Comparison of ENCODE assay signal across 19 cellular contexts in the genomic region with DNA sequence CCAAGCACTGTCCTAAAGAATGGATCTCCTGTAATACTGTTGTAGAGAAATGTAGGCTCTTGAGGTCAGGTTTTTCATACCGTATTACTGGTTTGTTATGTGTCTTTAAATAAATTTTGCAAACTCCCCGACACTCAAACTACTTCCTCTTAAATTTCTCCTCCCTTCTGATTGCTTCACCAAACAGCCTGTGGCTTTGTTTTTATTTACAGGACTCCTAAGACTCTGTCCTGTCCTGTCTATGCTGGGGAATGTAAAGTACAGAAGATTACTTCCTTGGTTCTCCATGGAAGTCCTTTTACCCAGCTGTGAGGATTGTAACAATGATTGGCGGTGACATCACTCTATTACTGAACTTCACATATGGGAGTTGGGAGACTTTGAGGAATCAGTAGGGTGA.
"Had no signal": no experiment of that assay in that cellular context is flagged by ENCODE, and none has a peak within 500 bp of the region (broad histone marks: within the 10 kb centered on the region; RNA-seq: fewer than 3 reads in every experiment).

No MANE protein-coding gene starts in this region.

- H3K4me3 ChIP-seq: esophagus squamous epithelium, hepatocyte, psoas muscle, right lobe of liver, suprapubic skin, thyroid gland had no signal

- H3K36me3 ChIP-seq: esophagus squamous epithelium, right lobe of liver, suprapubic skin, thyroid gland had no signal

- H3K27ac Mint-ChIP-seq: dendritic cell treated with granulocyte-macrophage colony-stimulating factor and Interleukin-4, amounts not matched to agents 40 ng/mL and 50 ng/mL, for 4 days; effector memory CD8-positive, alpha-beta T cell; mesothelial cell of epicardium; natural killer cell treated with Interleukin-12 subunit alpha and Interleukin-12 subunit beta and Interleukin-15 and Interleukin-18, amount 100 ng/mL, for 72 hours; stimulated activated effector memory CD8-positive, alpha-beta T cell treated with anti-CD3 and anti-CD28 coated beads, Interleukin-12 subunit alpha, Interleukin-12 subunit beta, amount 100 ng/mL, for 72 hours; type B pancreatic cell had no signal

- H3K4me2 ChIP-seq: hepatocyte had no signal

- ATAC-seq: effector memory CD8-positive, alpha-beta T cell; foreskin keratinocyte; natural killer cell treated with Interleukin-12 subunit alpha and Interleukin-12 subunit beta and Interleukin-15 and Interleukin-18, amount 100 ng/mL, for 72 hours; psoas muscle; right lobe of liver; stimulated activated effector memory CD8-positive, alpha-beta T cell treated with anti-CD3 and anti-CD28 coated beads, Interleukin-12 subunit alpha, Interleukin-12 subunit beta, amount 100 ng/mL, for 72 hours; stimulated activated naive CD8-positive, alpha-beta T cell treated with anti-CD3 and anti-CD28 coated beads, Interleukin-15, Interleukin-2, amounts not matched to agents 100 U/mL and 50 U/mL, for 24 hours had no signal

- H3K9me3 ChIP-seq: esophagus squamous epithelium, psoas muscle, right lobe of liver, suprapubic skin, thyroid gland had no signal

- H3K27ac ChIP-seq: esophagus squamous epithelium, foreskin keratinocyte, hepatocyte, psoas muscle, right lobe of liver, suprapubic skin, thyroid gland had no signal

- H3K9me3 Mint-ChIP-seq: dendritic cell treated with granulocyte-macrophage colony-stimulating factor and Interleukin-4, amounts not matched to agents 40 ng/mL and 50 ng/mL, for 4 days had no signal

- H3K4me1 ChIP-seq: esophagus squamous epithelium, foreskin keratinocyte, psoas muscle, right lobe of liver, suprapubic skin, thyroid gland had no signal

- H3K27me3 ChIP-seq: esophagus squamous epithelium, foreskin keratinocyte, hepatocyte, right lobe of liver, suprapubic skin, thyroid gland had no signal

- DNase-seq: effector memory CD8-positive, alpha-beta T cell; esophagus squamous epithelium; kidney glomerular epithelial cell; mammary epithelial cell; psoas muscle; retina; right lobe of liver; stimulated activated CD4-positive, alpha-beta T cell treated with anti-CD3 and anti-CD28 coated beads, Interleukin-4, amount 100 ng/mL, for 1 hour; stimulated activated CD8-positive, alpha-beta memory T cell treated with anti-CD3 and anti-CD28 coated beads, Interleukin-4, amount 100 ng/mL, for 48 hours; stimulated activated naive CD8-positive, alpha-beta T cell treated with anti-CD3 and anti-CD28 coated beads, Interleukin-15, Interleukin-2, amounts not matched to agents 100 U/mL and 50 U/mL, for 24 hours; thyroid gland had no signal

- H3K27me3 Mint-ChIP-seq: dendritic cell treated with granulocyte-macrophage colony-stimulating factor and Interleukin-4, amounts not matched to agents 40 ng/mL and 50 ng/mL, for 4 days; effector memory CD8-positive, alpha-beta T cell; natural killer cell treated with Interleukin-12 subunit alpha and Interleukin-12 subunit beta and Interleukin-15 and Interleukin-18, amount 100 ng/mL, for 72 hours; type B pancreatic cell had no signal

- H3K4me3 Mint-ChIP-seq: dendritic cell treated with granulocyte-macrophage colony-stimulating factor and Interleukin-4, amounts not matched to agents 40 ng/mL and 50 ng/mL, for 4 days; effector memory CD8-positive, alpha-beta T cell; mesothelial cell of epicardium; natural killer cell treated with Interleukin-12 subunit alpha and Interleukin-12 subunit beta and Interleukin-15 and Interleukin-18, amount 100 ng/mL, for 72 hours; stimulated activated effector memory CD8-positive, alpha-beta T cell treated with anti-CD3 and anti-CD28 coated beads, Interleukin-12 subunit alpha, Interleukin-12 subunit beta, amount 100 ng/mL, for 72 hours; type B pancreatic cell had no signal

- H2AFZ ChIP-seq: hepatocyte had no signal

- H3K36me3 Mint-ChIP-seq: mesothelial cell of epicardium; natural killer cell treated with Interleukin-12 subunit alpha and Interleukin-12 subunit beta and Interleukin-15 and Interleukin-18, amount 100 ng/mL, for 72 hours; stimulated activated effector memory CD8-positive, alpha-beta T cell treated with anti-CD3 and anti-CD28 coated beads, Interleukin-12 subunit alpha, Interleukin-12 subunit beta, amount 100 ng/mL, for 72 hours had no signal

- H3K79me2 ChIP-seq: hepatocyte had no signal

- H3K4me1 Mint-ChIP-seq: stimulated activated effector memory CD8-positive, alpha-beta T cell treated with anti-CD3 and anti-CD28 coated beads, Interleukin-12 subunit alpha, Interleukin-12 subunit beta, amount 100 ng/mL, for 72 hours had no signal
